In the genomic region with DNA sequence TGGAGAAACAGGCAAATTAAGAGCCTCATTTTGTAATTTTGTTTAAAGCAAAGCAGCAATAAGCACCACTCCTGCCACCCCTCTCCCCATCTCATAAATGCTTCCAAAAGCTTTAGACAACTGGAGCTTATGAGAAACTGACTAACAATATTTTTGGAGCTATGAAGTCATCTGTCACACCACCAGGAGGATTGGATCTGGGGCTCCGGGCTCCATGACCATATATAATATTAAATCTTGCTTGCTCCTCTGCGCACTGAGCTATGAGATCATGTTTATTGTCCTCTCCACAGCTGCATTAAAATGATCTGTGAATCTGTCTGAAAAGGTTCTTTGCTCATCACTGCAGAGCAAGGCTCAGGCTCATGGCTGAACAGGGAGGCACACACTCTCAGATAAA, we compare ENCODE assay signal across 2 cellular contexts.
TF ChIP-seq lines count a peak whose summit lies in the region.

No MANE protein-coding gene starts in this region.

TF ChIP-seq in GM23338, 12 proteins besides CTCF, POLR2A, EP300 and RAD21:
- no peak for TF ChIP-seq REST (IDR thresholded peaks at IDR 0.05; ENCODE audit: unreplicated experiment)

TF ChIP-seq in H1, 55 proteins besides CTCF, POLR2A, EP300 and RAD21:
- TF ChIP-seq POU5F1 (IDR thresholded peaks at IDR 0.05; ENCODE audit: low read depth, low read length), result no peak
- TF ChIP-seq BRCA1 (IDR thresholded peaks at IDR 0.05; ENCODE audit: low read depth, low read length), result no peak
- TF ChIP-seq GTF2F1 (IDR thresholded peaks at IDR 0.05; ENCODE audit: borderline replicate concordance, low read depth, low read length), result no peak
- TF ChIP-seq, protein P1, sequence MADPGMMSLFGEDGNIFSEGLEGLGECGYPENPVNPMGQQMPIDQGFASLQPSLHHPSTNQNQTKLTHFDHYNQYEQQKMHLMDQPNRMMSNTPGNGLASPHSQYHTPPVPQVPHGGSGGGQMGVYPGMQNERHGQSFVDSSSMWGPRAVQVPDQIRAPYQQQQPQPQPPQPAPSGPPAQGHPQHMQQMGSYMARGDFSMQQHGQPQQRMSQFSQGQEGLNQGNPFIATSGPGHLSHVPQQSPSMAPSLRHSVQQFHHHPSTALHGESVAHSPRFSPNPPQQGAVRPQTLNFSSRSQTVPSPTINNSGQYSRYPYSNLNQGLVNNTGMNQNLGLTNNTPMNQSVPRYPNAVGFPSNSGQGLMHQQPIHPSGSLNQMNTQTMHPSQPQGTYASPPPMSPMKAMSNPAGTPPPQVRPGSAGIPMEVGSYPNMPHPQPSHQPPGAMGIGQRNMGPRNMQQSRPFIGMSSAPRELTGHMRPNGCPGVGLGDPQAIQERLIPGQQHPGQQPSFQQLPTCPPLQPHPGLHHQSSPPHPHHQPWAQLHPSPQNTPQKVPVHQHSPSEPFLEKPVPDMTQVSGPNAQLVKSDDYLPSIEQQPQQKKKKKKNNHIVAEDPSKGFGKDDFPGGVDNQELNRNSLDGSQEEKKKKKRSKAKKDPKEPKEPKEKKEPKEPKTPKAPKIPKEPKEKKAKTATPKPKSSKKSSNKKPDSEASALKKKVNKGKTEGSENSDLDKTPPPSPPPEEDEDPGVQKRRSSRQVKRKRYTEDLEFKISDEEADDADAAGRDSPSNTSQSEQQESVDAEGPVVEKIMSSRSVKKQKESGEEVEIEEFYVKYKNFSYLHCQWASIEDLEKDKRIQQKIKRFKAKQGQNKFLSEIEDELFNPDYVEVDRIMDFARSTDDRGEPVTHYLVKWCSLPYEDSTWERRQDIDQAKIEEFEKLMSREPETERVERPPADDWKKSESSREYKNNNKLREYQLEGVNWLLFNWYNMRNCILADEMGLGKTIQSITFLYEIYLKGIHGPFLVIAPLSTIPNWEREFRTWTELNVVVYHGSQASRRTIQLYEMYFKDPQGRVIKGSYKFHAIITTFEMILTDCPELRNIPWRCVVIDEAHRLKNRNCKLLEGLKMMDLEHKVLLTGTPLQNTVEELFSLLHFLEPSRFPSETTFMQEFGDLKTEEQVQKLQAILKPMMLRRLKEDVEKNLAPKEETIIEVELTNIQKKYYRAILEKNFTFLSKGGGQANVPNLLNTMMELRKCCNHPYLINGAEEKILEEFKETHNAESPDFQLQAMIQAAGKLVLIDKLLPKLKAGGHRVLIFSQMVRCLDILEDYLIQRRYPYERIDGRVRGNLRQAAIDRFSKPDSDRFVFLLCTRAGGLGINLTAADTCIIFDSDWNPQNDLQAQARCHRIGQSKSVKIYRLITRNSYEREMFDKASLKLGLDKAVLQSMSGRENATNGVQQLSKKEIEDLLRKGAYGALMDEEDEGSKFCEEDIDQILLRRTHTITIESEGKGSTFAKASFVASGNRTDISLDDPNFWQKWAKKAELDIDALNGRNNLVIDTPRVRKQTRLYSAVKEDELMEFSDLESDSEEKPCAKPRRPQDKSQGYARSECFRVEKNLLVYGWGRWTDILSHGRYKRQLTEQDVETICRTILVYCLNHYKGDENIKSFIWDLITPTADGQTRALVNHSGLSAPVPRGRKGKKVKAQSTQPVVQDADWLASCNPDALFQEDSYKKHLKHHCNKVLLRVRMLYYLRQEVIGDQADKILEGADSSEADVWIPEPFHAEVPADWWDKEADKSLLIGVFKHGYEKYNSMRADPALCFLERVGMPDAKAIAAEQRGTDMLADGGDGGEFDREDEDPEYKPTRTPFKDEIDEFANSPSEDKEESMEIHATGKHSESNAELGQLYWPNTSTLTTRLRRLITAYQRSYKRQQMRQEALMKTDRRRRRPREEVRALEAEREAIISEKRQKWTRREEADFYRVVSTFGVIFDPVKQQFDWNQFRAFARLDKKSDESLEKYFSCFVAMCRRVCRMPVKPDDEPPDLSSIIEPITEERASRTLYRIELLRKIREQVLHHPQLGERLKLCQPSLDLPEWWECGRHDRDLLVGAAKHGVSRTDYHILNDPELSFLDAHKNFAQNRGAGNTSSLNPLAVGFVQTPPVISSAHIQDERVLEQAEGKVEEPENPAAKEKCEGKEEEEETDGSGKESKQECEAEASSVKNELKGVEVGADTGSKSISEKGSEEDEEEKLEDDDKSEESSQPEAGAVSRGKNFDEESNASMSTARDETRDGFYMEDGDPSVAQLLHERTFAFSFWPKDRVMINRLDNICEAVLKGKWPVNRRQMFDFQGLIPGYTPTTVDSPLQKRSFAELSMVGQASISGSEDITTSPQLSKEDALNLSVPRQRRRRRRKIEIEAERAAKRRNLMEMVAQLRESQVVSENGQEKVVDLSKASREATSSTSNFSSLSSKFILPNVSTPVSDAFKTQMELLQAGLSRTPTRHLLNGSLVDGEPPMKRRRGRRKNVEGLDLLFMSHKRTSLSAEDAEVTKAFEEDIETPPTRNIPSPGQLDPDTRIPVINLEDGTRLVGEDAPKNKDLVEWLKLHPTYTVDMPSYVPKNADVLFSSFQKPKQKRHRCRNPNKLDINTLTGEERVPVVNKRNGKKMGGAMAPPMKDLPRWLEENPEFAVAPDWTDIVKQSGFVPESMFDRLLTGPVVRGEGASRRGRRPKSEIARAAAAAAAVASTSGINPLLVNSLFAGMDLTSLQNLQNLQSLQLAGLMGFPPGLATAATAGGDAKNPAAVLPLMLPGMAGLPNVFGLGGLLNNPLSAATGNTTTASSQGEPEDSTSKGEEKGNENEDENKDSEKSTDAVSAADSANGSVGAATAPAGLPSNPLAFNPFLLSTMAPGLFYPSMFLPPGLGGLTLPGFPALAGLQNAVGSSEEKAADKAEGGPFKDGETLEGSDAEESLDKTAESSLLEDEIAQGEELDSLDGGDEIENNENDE (IDR thresholded peaks at IDR 0.05; ENCODE audit: insufficient replicate concordance, low read length), result no peak
- TF ChIP-seq HDAC2 (IDR thresholded peaks at IDR 0.05; ENCODE audit: borderline replicate concordance in 1 of 2, low read depth in 2 of 2, low read length in 2 of 2), result no peak
- no peak for TF ChIP-seq EZH2 (IDR thresholded peaks at IDR 0.05; ENCODE audit: low read depth, low read length, severe bottlenecking)
TF ChIP-seq in H1: peak in this region for 0.
